ENCODE assay signal across 10 cellular contexts in the genomic region with DNA sequence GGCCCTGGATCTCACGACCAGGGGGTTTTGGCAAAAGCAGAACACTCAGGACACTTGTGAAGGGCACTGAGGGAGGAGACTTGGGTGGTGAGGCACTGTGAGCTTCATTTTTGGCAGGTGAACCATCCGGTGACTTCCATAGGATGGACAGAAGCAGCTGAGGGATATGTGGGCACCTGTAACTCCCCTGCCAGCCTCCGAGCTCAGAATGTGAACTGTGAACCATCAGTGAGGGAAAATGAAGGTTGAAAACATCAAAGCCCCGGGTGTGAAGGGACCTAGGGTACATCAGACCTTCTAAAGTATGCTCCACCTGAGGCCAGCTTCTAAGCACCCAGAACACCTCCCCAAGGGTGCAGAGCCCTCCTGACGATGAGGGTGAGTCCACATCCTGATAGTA.
"Had no signal": no experiment of that assay in that cellular context is flagged by ENCODE, and none has a peak within 500 bp of the region (broad histone marks: within the 10 kb centered on the region; RNA-seq: fewer than 3 reads in every experiment).

No MANE protein-coding gene starts in this region.

- H3K4me3 ChIP-seq: GM23248, GM23338, HAP-1 had no signal

- H3K4me1 ChIP-seq: HAP-1 had no signal

- FAIRE-seq: H1, H54 had no signal

- H3K27ac ChIP-seq: GM23248 had no signal

- DNase-seq: GM23248, GOT3, H7, H9, HCEC 1CT, HFFc6 had no signal

- H3K9me3 ChIP-seq: HAP-1 had no signal
